ENCODE assay signal across 7 cellular contexts in genomic region chr12:72966684-72967083, GRCh38.
"Had no signal": no experiment of that assay in that cellular context is flagged by ENCODE, and none has a peak within 500 bp of the region (broad histone marks: within the 10 kb centered on the region; RNA-seq: fewer than 3 reads in every experiment).

No MANE protein-coding gene starts in this region.

- H3K4me3 ChIP-seq: GM12878 had no signal

- ATAC-seq: GM12878 had no signal

- DNase-seq: GDM1, GF-D8 had no signal

- FAIRE-seq: GM12878, GM12891, GM12892, GM18507, GM19239 had no signal
